Comparison of ENCODE assay signal across 3 cellular contexts in the genomic region with DNA sequence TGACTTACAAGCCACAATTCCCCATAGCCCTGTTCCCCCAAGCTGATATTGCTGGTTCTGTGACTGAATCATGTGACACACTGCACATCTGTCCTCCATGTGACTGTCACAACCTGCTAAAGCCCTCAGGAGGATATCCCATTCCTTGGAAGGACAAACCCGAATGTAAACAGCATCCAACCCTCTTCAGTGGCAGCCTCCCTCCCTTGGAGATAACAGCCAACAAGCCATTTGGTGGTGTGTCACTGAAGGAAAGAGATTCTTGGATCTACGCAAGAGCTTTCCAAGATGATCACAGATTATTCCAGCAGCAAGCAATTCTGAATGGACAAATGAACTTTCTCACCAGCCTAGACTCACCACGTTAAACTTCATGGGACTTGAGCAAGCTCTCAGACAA.
A peak's percentile ranks its signal among the peaks of the same experiment; 100 is the strongest.
TF ChIP-seq lines count a peak whose summit lies in the region.

No MANE protein-coding gene starts in this region.

TF ChIP-seq in SK-N-SH, 30 proteins besides CTCF, POLR2A, EP300 and RAD21 (continued from another document):
- TF ChIP-seq MXI1 (IDR thresholded peaks at IDR 0.05; ENCODE audit: low read depth, low read length), result peak; percentile 45; the same call in 1 of the 2 replicates
TF ChIP-seq in SK-N-SH: peak in this region for 1.

TF ChIP-seq in SK-N-SH treated with all-trans-retinoic acid at 6 μM for 48 hours, 23 proteins besides CTCF, POLR2A, EP300 and RAD21:
- TF ChIP-seq, protein P1, sequence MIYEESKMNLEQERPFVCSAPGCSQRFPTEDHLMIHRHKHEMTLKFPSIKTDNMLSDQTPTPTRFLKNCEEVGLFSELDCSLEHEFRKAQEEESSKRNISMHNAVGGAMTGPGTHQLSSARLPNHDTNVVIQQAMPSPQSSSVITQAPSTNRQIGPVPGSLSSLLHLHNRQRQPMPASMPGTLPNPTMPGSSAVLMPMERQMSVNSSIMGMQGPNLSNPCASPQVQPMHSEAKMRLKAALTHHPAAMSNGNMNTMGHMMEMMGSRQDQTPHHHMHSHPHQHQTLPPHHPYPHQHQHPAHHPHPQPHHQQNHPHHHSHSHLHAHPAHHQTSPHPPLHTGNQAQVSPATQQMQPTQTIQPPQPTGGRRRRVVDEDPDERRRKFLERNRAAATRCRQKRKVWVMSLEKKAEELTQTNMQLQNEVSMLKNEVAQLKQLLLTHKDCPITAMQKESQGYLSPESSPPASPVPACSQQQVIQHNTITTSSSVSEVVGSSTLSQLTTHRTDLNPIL (CRISPR knock-in tag; IDR thresholded peaks at IDR 0.05; ENCODE audit: low read depth), result no peak

TF ChIP-seq in H1, 55 proteins besides CTCF, POLR2A, EP300 and RAD21 (continued from another document):
- TF ChIP-seq RNF2 (IDR thresholded peaks at IDR 0.05; ENCODE audit: borderline replicate concordance, low read depth, low read length, missing control alignments, poor library complexity, severe bottlenecking), result no peak
- TF ChIP-seq SRF (IDR thresholded peaks at IDR 0.05; ENCODE audit: low read depth, low read length), result no peak
- no peak for TF ChIP-seq FOSL1 (IDR thresholded peaks at IDR 0.05; ENCODE audit: insufficient read depth, low read depth, low read length)
- TF ChIP-seq GABPA (IDR thresholded peaks at IDR 0.05; ENCODE audit: borderline replicate concordance, insufficient read depth, low read length), result no peak
- no peak for TF ChIP-seq KDM1A (IDR thresholded peaks at IDR 0.05; ENCODE audit: borderline replicate concordance, low read length)
- no peak for TF ChIP-seq SUZ12 (IDR thresholded peaks at IDR 0.05; ENCODE audit: low read length)
- no peak for TF ChIP-seq JUND (IDR thresholded peaks at IDR 0.05; ENCODE audit: low read length)
- TF ChIP-seq ZNF274 (IDR thresholded peaks at IDR 0.05; ENCODE audit: borderline replicate concordance, extremely low read depth, low read length), result no peak
- TF ChIP-seq CTBP2 (IDR thresholded peaks at IDR 0.05; ENCODE audit: borderline replicate concordance, insufficient read depth, insufficient read length, low read length), result no peak
